Comparison of ENCODE assay signal across 8 cellular contexts in the genomic region with DNA sequence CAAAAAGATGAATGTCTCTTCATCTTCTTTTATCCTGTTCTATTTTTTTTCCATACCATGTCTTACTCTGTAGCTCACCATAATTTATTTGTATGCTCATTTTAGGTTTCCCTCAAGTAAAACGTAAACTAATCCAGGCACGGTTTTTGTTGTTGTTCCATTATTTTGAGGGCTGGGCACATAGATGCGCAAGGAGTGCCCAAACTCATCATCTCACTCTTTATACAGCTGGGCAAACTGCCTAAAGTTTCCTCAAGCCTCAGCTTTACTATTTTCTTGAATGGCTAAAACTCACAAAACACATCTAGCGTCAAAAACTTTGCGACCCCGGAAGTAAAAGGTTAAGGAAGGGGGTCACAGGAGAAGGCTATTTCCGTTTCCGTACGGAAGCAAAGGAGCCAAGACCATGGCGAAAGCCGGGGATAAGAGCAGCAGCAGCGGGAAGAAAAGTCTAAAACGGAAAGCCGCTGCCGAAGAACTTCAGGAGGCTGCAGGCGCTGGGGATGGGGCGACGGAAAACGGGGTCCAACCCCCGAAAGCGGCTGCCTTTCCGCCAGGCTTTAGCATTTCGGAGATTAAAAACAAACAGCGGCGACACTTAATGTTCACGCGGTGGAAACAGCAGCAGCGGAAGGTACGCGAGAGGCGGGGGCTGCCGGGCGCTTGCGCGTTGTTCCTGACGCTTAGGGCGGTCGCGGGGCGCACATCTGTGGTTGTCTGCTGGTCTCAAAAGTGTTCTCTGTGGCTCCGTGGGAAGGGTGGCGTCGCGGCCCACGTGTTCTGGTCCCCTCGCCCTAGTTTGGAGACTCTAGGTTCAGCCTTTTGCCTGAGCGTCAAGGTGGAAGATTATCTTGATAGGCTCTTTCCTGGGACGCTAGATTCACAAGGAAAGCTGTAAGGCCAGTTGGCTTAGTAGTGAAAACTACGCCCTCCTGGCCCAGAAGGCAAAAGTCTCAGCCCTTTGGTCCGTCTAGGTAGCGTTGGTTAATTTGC. TPM values are rescaled to one million over a fixed set of nuclear protein-coding genes. Genes with fewer than 3 reads are reported as not detected.
DNase-seq lines count a peak whose midpoint lies in the region; ATAC-seq and TF ChIP-seq lines count a peak whose summit lies in the region.

Gene RPF1, plus strand, starts transcription at position 391 of the 993 bp plus-strand sequence. Its CDS starts 16 bp downstream, at position 407.

- CTCF ChIA-PET in BJ (lab: Yijun Ruan, JAX), result interaction anchor here (1.1 to 3.8 kb wide), 6 partner anchors 36 to 274 kb away, joined by 3 to 14 read pairs (median 4); no protein-coding TSS in a partner anchor
- CTCF ChIA-PET in activated CD4-positive, alpha-beta T cell treated with anti-CD3 and anti-CD28 coated beads, Interleukin-2, amount 10 ng/mL, durations not matched to agents 7 days and 5 days (lab: Charles Lee), result interaction anchor here (0.6 to 2.5 kb wide), 6 partner anchors 9 to 141 kb away, joined by 3 to 8 read pairs (median 3); no protein-coding TSS in a partner anchor

- H3K27ac Mint-ChIP-seq in activated CD4-positive, alpha-beta T cell treated with anti-CD3 and anti-CD28 coated beads, Interleukin-2, amount 10 ng/mL, durations not matched to agents 7 days and 5 days, result peak within 1 kb of the TSS; percentile 99

- H3K27me3 Mint-ChIP-seq in activated CD4-positive, alpha-beta T cell treated with anti-CD3 and anti-CD28 coated beads, Interleukin-2, amount 10 ng/mL, durations not matched to agents 7 days and 5 days, result peaks cover 16% of the 10 kb centered on the region

- POLR2A ChIA-PET in BJ (lab: Charles Lee), result interaction anchor here (0.6 to 0.7 kb wide), 2 partner anchors 37 to 1229 kb away, joined by 3 read pairs; partner anchors contain the start of gene ZNHIT6
- POLR2A ChIA-PET in activated CD4-positive, alpha-beta T cell treated with anti-CD3 and anti-CD28 coated beads, Interleukin-2, amount 10 ng/mL, durations not matched to agents 7 days and 5 days (lab: Charles Lee), result interaction anchor here (1.1 kb wide), 1 partner anchor 27 kb away, joined by 5 read pairs; the partner anchor contains the start of genes GNG5 and SPATA1

- no peaks in the 10 kb centered on the region for H3K36me3 ChIP-seq in BJ (ENCODE audit: control insufficient read depth, insufficient read depth, low read length)

- peaks cover 33% of the 10 kb centered on the region for H3K36me3 Mint-ChIP-seq in activated CD4-positive, alpha-beta T cell treated with anti-CD3 and anti-CD28 coated beads, Interleukin-2, amount 10 ng/mL, durations not matched to agents 7 days and 5 days (ENCODE audit: low read depth)

- DNase-seq in BJ (ENCODE audit: low read depth) (peak; percentile 32), GM19238 (ENCODE audit: insufficient read length, low spot score) (peak; percentile 31), NCI-H510A treated with DMSO at 0.1 percent for 48 hours (lab: John Stamatoyannopoulos, UW) (peak; percentile 96), dedifferentiated amniotic fluid mesenchymal stem cell (ENCODE audit: extremely low spot score) (peak; percentile 76), left lobe of liver (ENCODE audit: low spot score) (peak; percentile 75)
- peak; percentile 83 for DNase-seq in activated CD4-positive, alpha-beta T cell treated with anti-CD3 and anti-CD28 coated beads, Interleukin-2, amount 10 ng/mL, durations not matched to agents 7 days and 5 days
- DNase-seq in stimulated activated CD4-positive, alpha-beta T cell treated with anti-CD3 and anti-CD28 coated beads, Interleukin-2, amount 100 ng/mL, for 24 hours, result peak; percentile 80 to 81

- peak within 1 kb of the TSS; percentile 90 for H3K4me3 ChIP-seq in BJ (ENCODE audit: low read depth, low read length)

- ATAC-seq in HG03442 (IDR thresholded peaks at IDR 0.05; ENCODE audit: unreplicated experiment) (peak; percentile 94), left lobe of liver (peak; percentile 95)

- peaks cover 12% of the 10 kb centered on the region for H3K9me3 Mint-ChIP-seq in activated CD4-positive, alpha-beta T cell treated with anti-CD3 and anti-CD28 coated beads, Interleukin-2, amount 10 ng/mL, durations not matched to agents 7 days and 5 days

- peaks cover 35% of the 10 kb centered on the region for H3K4me1 Mint-ChIP-seq in activated CD4-positive, alpha-beta T cell treated with anti-CD3 and anti-CD28 coated beads, Interleukin-2, amount 10 ng/mL, durations not matched to agents 7 days and 5 days

- H3K4me3 Mint-ChIP-seq in activated CD4-positive, alpha-beta T cell treated with anti-CD3 and anti-CD28 coated beads, Interleukin-2, amount 10 ng/mL, durations not matched to agents 7 days and 5 days, result peak within 1 kb of the TSS; percentile 96

- no peak for TF ChIP-seq CTCF in BJ (IDR thresholded peaks at IDR 0.05; ENCODE audit: insufficient read depth, low read depth, low read length)

- H3K27me3 ChIP-seq in BJ (ENCODE audit: control insufficient read depth, insufficient read depth, low read length), result no peaks in the 10 kb centered on the region

RNA-seq across cellular contexts. Expression of gene RPF1, which starts in this region (rescaled TPM):
- 17.1 and 31.1 TPM in 2 replicates for polyA plus RNA-seq in BJ (2011; rRNA removed)
- 3.8 and 3.9 TPM in 2 replicates for polyA minus RNA-seq in BJ (2011; rRNA and poly(A)+ RNA removed)
- 10 to 100 TPM; 37.3 to 45.7 TPM for total RNA-seq in activated CD4-positive, alpha-beta T cell treated with anti-CD3 and anti-CD28 coated beads, Interleukin-2, amount 10 ng/mL, durations not matched to agents 7 days and 5 days
- total RNA-seq in left lobe of liver, result 8.6 TPM

Comparison
In these comparisons a context has a peak if more than half of its experiments do, and no peak if none do; other contexts are left out.
1. Peak in every context shown above with its lines: DNase-seq, ATAC-seq and H3K4me3 ChIP-seq.
2. DNase-seq: peak in every context shown above with its lines; median percentile 96 in NCI-H510A treated with DMSO at 0.1 percent for 48 hours; 83 in activated CD4-positive, alpha-beta T cell treated with anti-CD3 and anti-CD28 coated beads, Interleukin-2, amount 10 ng/mL, durations not matched to agents 7 days and 5 days; 80 in stimulated activated CD4-positive, alpha-beta T cell treated with anti-CD3 and anti-CD28 coated beads, Interleukin-2, amount 100 ng/mL, for 24 hours; 76 in dedifferentiated amniotic fluid mesenchymal stem cell; 75 in left lobe of liver; 32 in BJ; 31 in GM19238.